ENCODE assay signal across 4 cellular contexts in the genomic region with DNA sequence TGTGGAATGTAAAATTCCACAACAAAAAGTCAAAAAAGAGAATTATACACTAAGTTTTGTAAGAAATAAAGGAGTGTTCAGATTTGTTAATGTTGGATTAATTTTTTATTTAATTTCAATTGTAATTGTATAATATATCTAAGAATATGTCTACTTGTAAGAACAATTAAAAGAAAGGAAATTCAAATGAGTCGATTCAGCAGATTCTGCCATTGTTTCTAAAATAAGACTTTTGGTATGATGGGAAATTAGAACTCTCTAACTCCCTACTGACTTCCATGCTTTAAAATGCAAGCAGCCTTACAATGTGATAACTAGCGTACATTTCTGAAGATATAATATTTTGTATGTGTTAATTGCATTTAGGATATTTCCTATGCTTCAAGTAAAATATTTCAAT.
A peak's percentile ranks its signal among the peaks of the same experiment; 100 is the strongest.
TF ChIP-seq lines count a peak whose summit lies in the region.

No MANE protein-coding gene starts in this region.

TF ChIP-seq in HepG2, 621 proteins besides CTCF, POLR2A, EP300 and RAD21:
- TF ChIP-seq, protein P1, sequence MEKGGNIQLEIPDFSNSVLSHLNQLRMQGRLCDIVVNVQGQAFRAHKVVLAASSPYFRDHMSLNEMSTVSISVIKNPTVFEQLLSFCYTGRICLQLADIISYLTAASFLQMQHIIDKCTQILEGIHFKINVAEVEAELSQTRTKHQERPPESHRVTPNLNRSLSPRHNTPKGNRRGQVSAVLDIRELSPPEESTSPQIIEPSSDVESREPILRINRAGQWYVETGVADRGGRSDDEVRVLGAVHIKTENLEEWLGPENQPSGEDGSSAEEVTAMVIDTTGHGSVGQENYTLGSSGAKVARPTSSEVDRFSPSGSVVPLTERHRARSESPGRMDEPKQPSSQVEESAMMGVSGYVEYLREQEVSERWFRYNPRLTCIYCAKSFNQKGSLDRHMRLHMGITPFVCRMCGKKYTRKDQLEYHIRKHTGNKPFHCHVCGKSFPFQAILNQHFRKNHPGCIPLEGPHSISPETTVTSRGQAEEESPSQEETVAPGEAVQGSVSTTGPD (CRISPR knock-in tag; IDR thresholded peaks at IDR 0.05), result no peak
- TF ChIP-seq RBAK (CRISPR knock-in tag; IDR thresholded peaks at IDR 0.05), result no peak
- peak; percentile 10 to 62; a peak in 2 of 4 replicates for TF ChIP-seq MAFK (conservative IDR thresholded peaks at IDR 0.05 in 1 of 2, IDR thresholded peaks at IDR 0.05 in 1 of 2; ENCODE audit: low read length in 2 of 2)
- no peak for TF ChIP-seq SMAD3 (CRISPR knock-in tag; IDR thresholded peaks at IDR 0.05)
- TF ChIP-seq MAFF (IDR thresholded peaks at IDR 0.05; ENCODE audit: low read depth, low read length), result peak; percentile 30; the same call in 1 of the 2 replicates
- TF ChIP-seq ZNF30 (CRISPR knock-in tag; IDR thresholded peaks at IDR 0.05), result no peak
- TF ChIP-seq, protein P2, sequence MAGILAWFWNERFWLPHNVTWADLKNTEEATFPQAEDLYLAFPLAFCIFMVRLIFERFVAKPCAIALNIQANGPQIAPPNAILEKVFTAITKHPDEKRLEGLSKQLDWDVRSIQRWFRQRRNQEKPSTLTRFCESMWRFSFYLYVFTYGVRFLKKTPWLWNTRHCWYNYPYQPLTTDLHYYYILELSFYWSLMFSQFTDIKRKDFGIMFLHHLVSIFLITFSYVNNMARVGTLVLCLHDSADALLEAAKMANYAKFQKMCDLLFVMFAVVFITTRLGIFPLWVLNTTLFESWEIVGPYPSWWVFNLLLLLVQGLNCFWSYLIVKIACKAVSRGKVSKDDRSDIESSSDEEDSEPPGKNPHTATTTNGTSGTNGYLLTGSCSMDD (CRISPR knock-in tag; IDR thresholded peaks at IDR 0.05), result no peak

TF ChIP-seq in A549, 52 proteins besides CTCF, POLR2A, EP300 and RAD21:
- TF ChIP-seq MAFK (IDR thresholded peaks at IDR 0.05; ENCODE audit: partially characterized antibody) (peak; percentile 37), CBX8 (IDR thresholded peaks at IDR 0.05) (no peak)

TF ChIP-seq in IMR-90, 13 proteins besides CTCF, POLR2A, EP300 and RAD21:
- TF ChIP-seq, protein P3, sequence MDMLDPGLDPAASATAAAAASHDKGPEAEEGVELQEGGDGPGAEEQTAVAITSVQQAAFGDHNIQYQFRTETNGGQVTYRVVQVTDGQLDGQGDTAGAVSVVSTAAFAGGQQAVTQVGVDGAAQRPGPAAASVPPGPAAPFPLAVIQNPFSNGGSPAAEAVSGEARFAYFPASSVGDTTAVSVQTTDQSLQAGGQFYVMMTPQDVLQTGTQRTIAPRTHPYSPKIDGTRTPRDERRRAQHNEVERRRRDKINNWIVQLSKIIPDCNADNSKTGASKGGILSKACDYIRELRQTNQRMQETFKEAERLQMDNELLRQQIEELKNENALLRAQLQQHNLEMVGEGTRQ (IDR thresholded peaks at IDR 0.05; ENCODE audit: low read depth, low read length), result no peak
- TF ChIP-seq BHLHE40 (IDR thresholded peaks at IDR 0.05; ENCODE audit: low read depth, low read length) (no peak), MAFK (IDR thresholded peaks at IDR 0.05; ENCODE audit: low read depth, low read length) (peak; percentile 57), MXI1 (IDR thresholded peaks at IDR 0.05; ENCODE audit: borderline replicate concordance, low read depth, low read length) (no peak), FOS (IDR thresholded peaks at IDR 0.05; ENCODE audit: low read depth, low read length) (no peak)
TF ChIP-seq in IMR-90: peak in this region for 1.

TF ChIP-seq in K562, 482 proteins besides CTCF, POLR2A, EP300 and RAD21:
- TF ChIP-seq HDAC1 (IDR thresholded peaks at IDR 0.05) (no peak), ZNF316 (IDR thresholded peaks at IDR 0.05) (peak; percentile 11; the same call in 1 of the 2 replicates)
